1 cellular context compared by ENCODE assay signal in the genomic region with DNA sequence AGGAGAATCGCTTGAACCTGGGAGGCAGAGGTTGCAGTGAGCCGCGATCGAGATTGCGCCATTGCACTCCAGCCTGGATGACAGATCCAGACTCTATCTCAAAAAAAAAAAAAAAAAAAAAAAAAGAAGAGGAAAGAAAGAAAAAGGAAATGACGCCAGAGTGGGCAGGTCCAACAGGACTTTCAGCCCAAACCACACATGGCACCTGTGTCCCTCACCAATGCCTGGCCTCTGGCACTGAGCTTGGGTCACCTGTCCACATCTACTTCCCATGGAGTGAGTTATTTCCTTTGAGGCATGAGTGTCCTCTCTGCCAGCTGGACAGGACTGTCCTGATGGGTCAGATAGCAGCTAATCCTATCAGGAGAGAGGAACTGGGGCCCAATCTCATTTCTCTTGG.
A peak's percentile ranks its signal among the peaks of the same experiment; 100 is the strongest.
TF ChIP-seq lines count a peak whose summit lies in the region.

No MANE protein-coding gene starts in this region.

TF ChIP-seq in IMR-90, 13 proteins besides CTCF, POLR2A, EP300 and RAD21:
- TF ChIP-seq NFE2L2 (IDR thresholded peaks at IDR 0.05; ENCODE audit: low read depth, low read length) = no peak
- TF ChIP-seq SMC3 (IDR thresholded peaks at IDR 0.05; ENCODE audit: low read depth, low read length) = no peak
- TF ChIP-seq MAZ (IDR thresholded peaks at IDR 0.05; ENCODE audit: borderline replicate concordance, low read depth, low read length) = no peak
- TF ChIP-seq CEBPB (IDR thresholded peaks at IDR 0.05; ENCODE audit: low read depth, low read length) = 0 out of 2 replicates have a peak, but pooled peaks have one; percentile 13
- TF ChIP-seq MAFK (IDR thresholded peaks at IDR 0.05; ENCODE audit: low read depth, low read length) = no peak
- TF ChIP-seq RFX5 (IDR thresholded peaks at IDR 0.05; ENCODE audit: low read depth, low read length) = no peak
- TF ChIP-seq RCOR1 (IDR thresholded peaks at IDR 0.05; ENCODE audit: insufficient replicate concordance, low read length) = no peak
